9 cellular contexts compared by ENCODE assay signal in genomic region chr10:12314836-12315235, GRCh38. TPM values are rescaled to one million over a fixed set of nuclear protein-coding genes. Genes with fewer than 3 reads are reported as not detected.
"Had no signal": no experiment of that assay in that cellular context is flagged by ENCODE, and none has a peak within 500 bp of the region (broad histone marks: within the 10 kb centered on the region; RNA-seq: fewer than 3 reads in every experiment).

No MANE protein-coding gene starts in this region.

- DNase-seq: GM23248, GOT3, H7, HFFc6 had no signal

- FAIRE-seq: HepG2 had no signal

- H3K27ac ChIP-seq: GM23248, HL-60 had no signal

- H3K36me3 ChIP-seq: HAP-1 had no signal

- H3K9me3 ChIP-seq: HAP-1 had no signal

- H3K27ac Mint-ChIP-seq: HFFc6, IgD-negative memory B cell had no signal

- H3K4me1 ChIP-seq: HAP-1 had no signal

- ATAC-seq: HCT116, HepG2 had no signal

- H3K4me3 ChIP-seq: GM23248, HAP-1 had no signal

RNA-seq across cellular contexts. Expression of gene CAMK1D, which starts 34.5 kb away (rescaled TPM):
- total RNA-seq: HepG2 had no signal
